ENCODE assay signal across 8 cellular contexts in the genomic region with DNA sequence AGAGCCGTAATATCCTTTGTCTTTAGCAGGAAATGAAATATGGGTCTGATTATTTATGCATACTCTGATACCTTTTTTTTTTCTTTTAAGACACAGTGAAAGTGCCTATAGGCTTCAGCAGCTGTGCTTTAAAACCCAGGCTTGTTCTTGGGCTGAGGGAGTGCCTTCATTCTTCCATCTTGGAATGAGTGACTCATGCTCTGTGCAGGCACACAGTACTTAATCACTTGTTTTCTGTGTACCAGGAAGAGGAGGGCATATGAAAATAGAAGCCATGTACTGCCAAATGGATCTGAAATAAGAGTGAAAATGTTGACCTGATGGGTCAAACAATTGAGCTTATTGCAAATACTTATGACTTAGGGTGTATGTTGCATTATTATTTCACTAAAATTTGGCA. TPM values are rescaled to one million over a fixed set of nuclear protein-coding genes. Genes with fewer than 3 reads are reported as not detected.
DNase-seq lines count a peak whose midpoint lies in the region; ATAC-seq, FAIRE-seq and TF ChIP-seq lines count a peak whose summit lies in the region.

No MANE protein-coding gene starts in this region.

- H4K20me1 ChIP-seq in K562 (replicated peaks; ENCODE audit: control insufficient read depth, insufficient read depth, low read length): no peaks in the 10 kb centered on the region

- CTCF ChIA-PET in CD4-positive, alpha-beta T cell (lab: Charles Lee): interaction anchor here (0.8 to 2.3 kb wide), 5 partner anchors 9 to 52 kb away, joined by 4 to 9 read pairs (median 8); a partner anchor contains a TSS
- CTCF ChIA-PET in K562 (lab: Yijun Ruan, JAX; ENCODE audit: low intra/inter-chr PET ratio): no interaction called here

- no peak overlapping the region for H2AFZ ChIP-seq in K562 (ENCODE audit: low read depth, low read length)

- H3K4me2 ChIP-seq in K562 (ENCODE audit: insufficient read depth, low read length): no peak overlapping the region

- H3K27ac Mint-ChIP-seq in CD4-positive, alpha-beta T cell: peak overlapping the region; percentile 61
- H3K27ac Mint-ChIP-seq in mesothelial cell of epicardium: peak overlapping the region; percentile 95

- TF ChIP-seq CTCF in CD4-positive, alpha-beta T cell (IDR thresholded peaks at IDR 0.05): no peak
- no peak for TF ChIP-seq CTCF in K562 (IDR thresholded peaks at IDR 0.05 in 2 of 3, conservative IDR thresholded peaks at IDR 0.05 in 1 of 3; ENCODE audit: insufficient read depth in 2 of 3, low read depth in 1 of 3, low read length in 3 of 3)
- no peak for TF ChIP-seq CTCF in mesothelial cell of epicardium (IDR thresholded peaks at IDR 0.05; ENCODE audit: unreplicated experiment)
- no peak for TF ChIP-seq CTCF in testis (IDR thresholded peaks at IDR 0.05)

- no peak overlapping the region for H3K4me3 ChIP-seq in K562
- H3K4me3 ChIP-seq in testis: no peak overlapping the region

- H3K9ac ChIP-seq in K562 (ENCODE audit: insufficient read depth in 1 of 2, low read depth in 2 of 2, low read length in 2 of 2): no peak overlapping the region

- peak; percentile 32 for FAIRE-seq in K562 (lab: Jason Lieb, UNC)

- H3K4me1 ChIP-seq in K562 (replicated peaks in 1 of 2; ENCODE audit: control insufficient read depth in 2 of 2, insufficient read depth in 2 of 2, low read length in 2 of 2): peaks cover 0 to 11% of the 10 kb centered on the region in 2 experiments; a peak in 3 of 5 replicates
- H3K4me1 ChIP-seq in testis: no peaks in the 10 kb centered on the region

- peak overlapping the region; percentile 42 for H3K4me3 Mint-ChIP-seq in CD4-positive, alpha-beta T cell
- no peak overlapping the region for H3K4me3 Mint-ChIP-seq in mesothelial cell of epicardium

- no peaks in the 10 kb centered on the region for H3K27me3 ChIP-seq in CD4-positive, alpha-beta T cell (ENCODE audit: control insufficient read depth, insufficient read depth, low read length)
- H3K27me3 ChIP-seq in K562 (ENCODE audit: control insufficient read depth in 2 of 2, insufficient read depth in 2 of 2, low read length in 2 of 2) (no peaks in the 10 kb centered on the region), testis (no peaks in the 10 kb centered on the region)

- H3K9me3 Mint-ChIP-seq in CD4-positive, alpha-beta T cell: no peaks in the 10 kb centered on the region
- H3K9me3 Mint-ChIP-seq in mesothelial cell of epicardium: no peaks in the 10 kb centered on the region

- WGBS in K562 (ENCODE audit: insufficient coverage, low coverage, missing lambda C conversion rate): 24% methylated on average over 1 of the region's 1 CpG
- WGBS in testis, 2 donors: 74 to 91% methylated on average over 1 of the region's 1 CpG

- H3K9me1 ChIP-seq in K562 (ENCODE audit: control insufficient read depth, insufficient read depth, low read length): no peaks in the 10 kb centered on the region

- POLR2A ChIA-PET in CD4-positive, alpha-beta T cell (lab: Charles Lee): interaction anchor here (1.0 to 5.3 kb wide), 3 partner anchors 9 to 12 kb away, joined by 3 to 36 read pairs (median 7); a partner anchor contains a TSS
- POLR2A ChIA-PET in K562 (lab: Yijun Ruan, JAX): interaction anchor here (0.7 to 1.4 kb wide), 3 partner anchors 9 to 574 kb away, joined by 3 to 4 read pairs (median 4); no protein-coding TSS in a partner anchor

- no peak for TF ChIP-seq EP300 in K562 (IDR thresholded peaks at IDR 0.05; ENCODE audit: low read length)

- ATAC-seq in CD4-positive, alpha-beta T cell (ENCODE audit: poor library complexity): peak; percentile 85
- ATAC-seq in K562 (peak; percentile 86), HG03039 (IDR thresholded peaks at IDR 0.05; ENCODE audit: unreplicated experiment) (no peak)

- no peak for TF ChIP-seq RAD21 in K562 (CRISPR knock-in tag; conservative IDR thresholded peaks at IDR 0.05 in 1 of 2, IDR thresholded peaks at IDR 0.05 in 1 of 2)

- H3K27ac ChIP-seq in CD4-positive, alpha-beta T cell (ENCODE audit: low read depth, low read length): no peak overlapping the region
- no peak overlapping the region for H3K27ac ChIP-seq in K562 (ENCODE audit: extremely low read depth, low read depth, low read length)
- no peak overlapping the region for H3K27ac ChIP-seq in testis

- no peak for DNase-seq in CD4-positive, alpha-beta T cell
- DNase-seq in KBM-7 (peak; percentile 27), K562 (ENCODE audit: extremely low read depth in 1 of 4, low spot score in 3 of 4) (peak; percentile 24 to 51 (median 30)), mesothelial cell of epicardium (ENCODE audit: low spot score in 2 of 2, unreplicated experiment in 2 of 2) (no peak), NCI-H526 treated with DMSO at 0.1 percent for 48 hours (lab: John Stamatoyannopoulos, UW) (no peak), SKM-1 (lab: John Stamatoyannopoulos, UW; ENCODE audit: unreplicated experiment) (no peak), testis (no peak)

- no peaks in the 10 kb centered on the region for H3K79me2 ChIP-seq in K562 (ENCODE audit: control insufficient read depth, insufficient read depth, low read length)

- H3K27me3 Mint-ChIP-seq in CD4-positive, alpha-beta T cell: no peaks in the 10 kb centered on the region
- no peaks in the 10 kb centered on the region for H3K27me3 Mint-ChIP-seq in mesothelial cell of epicardium (ENCODE audit: low read depth)

- TF ChIP-seq POLR2A in K562 (conservative IDR thresholded peaks at IDR 0.05): no peak
- TF ChIP-seq POLR2A in testis (IDR thresholded peaks at IDR 0.05): no peak

- H3K4me1 Mint-ChIP-seq in CD4-positive, alpha-beta T cell (ENCODE audit: low read depth): peaks cover 45% of the 10 kb centered on the region
- H3K4me1 Mint-ChIP-seq in mesothelial cell of epicardium: peaks cover 34% of the 10 kb centered on the region

- in situ Hi-C loops in KBM-7 (cut with MboI; ENCODE audit: low pct_unique_long_range_greater_than_20kb, low sequenced_read_pairs) (no loop called here), K562 (cut with MboI) (no loop called here)

- H3K9me3 ChIP-seq in CD4-positive, alpha-beta T cell (ENCODE audit: control insufficient read depth, low read length): no peaks in the 10 kb centered on the region
- H3K9me3 ChIP-seq in K562 (replicated peaks; ENCODE audit: control insufficient read depth, insufficient read depth, low read depth, low read length) (no peaks in the 10 kb centered on the region), testis (no peaks in the 10 kb centered on the region)

- no TSS peak for BruUV-seq in K562 (replicated peaks; lab: Mats Ljungman, UMichigan)

- intact Hi-C loops in CD4-positive, alpha-beta T cell (cut with DNase I, micrococcal nuclease): no loop called here
- intact Hi-C loops in K562 (cut with micrococcal nuclease): no loop called here
- intact Hi-C loops in testis (cut with DNase I; ENCODE audit: low total_unique reads): no loop called here

- H3K36me3 ChIP-seq in K562 (ENCODE audit: control insufficient read depth, insufficient read depth, low read length) (no peaks in the 10 kb centered on the region), testis (ENCODE audit: low read depth, missing control alignments) (no peaks in the 10 kb centered on the region)

- no peaks in the 10 kb centered on the region for H3K36me3 Mint-ChIP-seq in CD4-positive, alpha-beta T cell (ENCODE audit: low read depth)
- no peaks in the 10 kb centered on the region for H3K36me3 Mint-ChIP-seq in mesothelial cell of epicardium

TF ChIP-seq in K562, 482 proteins besides CTCF, POLR2A, EP300 and RAD21 (continues in another document):
- TF ChIP-seq ARID1B (IDR thresholded peaks at IDR 0.05) (peak; percentile 20; the same call in 1 of the 2 replicates), NCOA1 (IDR thresholded peaks at IDR 0.05; ENCODE audit: low read depth) (no peak)
- TF ChIP-seq, protein P1, sequence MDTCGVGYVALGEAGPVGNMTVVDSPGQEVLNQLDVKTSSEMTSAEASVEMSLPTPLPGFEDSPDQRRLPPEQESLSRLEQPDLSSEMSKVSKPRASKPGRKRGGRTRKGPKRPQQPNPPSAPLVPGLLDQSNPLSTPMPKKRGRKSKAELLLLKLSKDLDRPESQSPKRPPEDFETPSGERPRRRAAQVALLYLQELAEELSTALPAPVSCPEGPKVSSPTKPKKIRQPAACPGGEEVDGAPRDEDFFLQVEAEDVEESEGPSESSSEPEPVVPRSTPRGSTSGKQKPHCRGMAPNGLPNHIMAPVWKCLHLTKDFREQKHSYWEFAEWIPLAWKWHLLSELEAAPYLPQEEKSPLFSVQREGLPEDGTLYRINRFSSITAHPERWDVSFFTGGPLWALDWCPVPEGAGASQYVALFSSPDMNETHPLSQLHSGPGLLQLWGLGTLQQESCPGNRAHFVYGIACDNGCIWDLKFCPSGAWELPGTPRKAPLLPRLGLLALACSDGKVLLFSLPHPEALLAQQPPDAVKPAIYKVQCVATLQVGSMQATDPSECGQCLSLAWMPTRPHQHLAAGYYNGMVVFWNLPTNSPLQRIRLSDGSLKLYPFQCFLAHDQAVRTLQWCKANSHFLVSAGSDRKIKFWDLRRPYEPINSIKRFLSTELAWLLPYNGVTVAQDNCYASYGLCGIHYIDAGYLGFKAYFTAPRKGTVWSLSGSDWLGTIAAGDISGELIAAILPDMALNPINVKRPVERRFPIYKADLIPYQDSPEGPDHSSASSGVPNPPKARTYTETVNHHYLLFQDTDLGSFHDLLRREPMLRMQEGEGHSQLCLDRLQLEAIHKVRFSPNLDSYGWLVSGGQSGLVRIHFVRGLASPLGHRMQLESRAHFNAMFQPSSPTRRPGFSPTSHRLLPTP (IDR thresholded peaks at IDR 0.05; ENCODE audit: borderline replicate concordance, extremely low read depth, insufficient read length): no peak

RNA-seq across cellular contexts. Expression of a gene that starts 12.0 kb away (rescaled TPM):
- 1 to 10 TPM; 6.2 to 6.4 TPM for total RNA-seq in CD4-positive, alpha-beta T cell
- total RNA-seq in K562 (2011; cell fraction: chromatin; rRNA removed; ENCODE audit: low replicate concordance): 8.9 and 19.4 TPM in 2 replicates
- 2.9 and 3.0 TPM in 2 replicates for total RNA-seq in K562 (2011; cell fraction: nucleolus; rRNA removed)
- 6.8 and 9.2 TPM in 2 replicates for total RNA-seq in K562 (2011; cell fraction: nucleoplasm; rRNA removed)
- total RNA-seq in K562 (2014; rRNA removed) (3.3 and 3.7 TPM in 2 replicates), K562 (2014; rRNA removed; fragmentation: Illumina TruSeq; extraction: Trizol) (5.6 and 7.3 TPM in 2 replicates), K562 (2015; rRNA removed; fragmentation: Illumina TruSeq; extraction: Trizol) (5.3 and 5.9 TPM in 2 replicates), K562 (2021) (5.4 and 6.3 TPM in 2 replicates), mesothelial cell of epicardium (55.8 to 56.5 TPM (median 56.0 TPM) in 3 replicates), testis (10 to 100 TPM; 19.0 to 23.8 TPM)
- polyA plus RNA-seq in K562 (2011; rRNA removed) (5.0 and 6.4 TPM in 2 replicates), K562 (2014; fragmentation: Illumina TruSeq; extraction: Trizol) (5.7 and 6.0 TPM in 2 replicates), K562 (2014; fragmentation: Nextera tagmentation; extraction: Ambion mirVana) (1 to 10 TPM; 1.6 to 1.7 TPM), K562 (2014; rRNA removed) (5.7 and 6.1 TPM in 2 replicates), testis (ENCODE audit: insufficient read depth, low read depth, low replicate concordance) (21.9 TPM)
- polyA plus RNA-seq in K562 (2011; cell fraction: cytosol; rRNA removed): 1.8 and 3.4 TPM in 2 replicates
- polyA plus RNA-seq in K562 (2011; cell fraction: nucleus; rRNA removed): 5.3 and 5.7 TPM in 2 replicates
- 4.1 and 5.4 TPM in 2 replicates for polyA plus RNA-seq in K562 (2012)
- 6.6 and 9.7 TPM in 2 replicates for polyA minus RNA-seq in K562 (2011; rRNA and poly(A)+ RNA removed)
- 3.0 and 3.6 TPM in 2 replicates for polyA minus RNA-seq in K562 (2011; cell fraction: cytosol; rRNA and poly(A)+ RNA removed)
- polyA minus RNA-seq in K562 (2011; cell fraction: nucleus; rRNA and poly(A)+ RNA removed): 4.0 and 10.0 TPM in 2 replicates

Comparison
In these comparisons a context has a peak if more than half of its experiments do, and no peak if none do; other contexts are left out.
1. DNase-seq: peak in KBM-7 (single experiment) and K562 (4 of 4); none in CD4-positive, alpha-beta T cell (0 of 10), mesothelial cell of epicardium (0 of 2), NCI-H526 treated with DMSO at 0.1 percent for 48 hours (single experiment), SKM-1 (single experiment) and testis (single experiment).